Comparison of ENCODE assay signal across 15 cellular contexts in the genomic region with DNA sequence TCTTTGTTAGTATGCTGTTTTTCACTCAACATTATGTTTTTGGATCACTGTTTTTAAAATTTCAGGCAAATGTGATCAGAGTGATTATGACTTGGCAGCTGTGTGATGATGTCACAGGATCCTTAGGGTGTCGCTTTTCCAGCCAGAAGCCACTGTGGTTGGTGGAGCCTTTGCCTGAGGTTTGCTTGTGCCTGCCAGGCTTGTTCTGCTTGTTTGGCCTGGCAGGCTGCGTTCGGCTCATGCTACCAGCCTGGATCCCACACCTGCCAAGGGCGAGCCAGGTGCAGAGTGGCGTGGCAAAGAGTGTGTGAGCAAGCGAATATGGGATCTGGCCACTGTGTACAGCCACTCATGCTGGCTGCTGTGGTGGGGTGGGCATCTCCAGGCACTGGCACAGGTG. TPM values are rescaled to one million over a fixed set of nuclear protein-coding genes. Genes with fewer than 3 reads are reported as not detected.
DNase-seq lines count a peak whose midpoint lies in the region; ATAC-seq and TF ChIP-seq lines count a peak whose summit lies in the region.
"Had no signal": no experiment of that assay in that cellular context is flagged by ENCODE, and none has a peak within 500 bp of the region (broad histone marks: within the 10 kb centered on the region; RNA-seq: fewer than 3 reads in every experiment).

No MANE protein-coding gene starts in this region.

- TF ChIP-seq CTCF in C4-2B (conservative IDR thresholded peaks at IDR 0.05) (no peak), body of pancreas (IDR thresholded peaks at IDR 0.05) (no peak), natural killer cell (IDR thresholded peaks at IDR 0.05) (no peak)

- 33 to 53% methylated on average over 2 to 6 of the region's 6 CpGs for WGBS in body of pancreas, 2 donors

- H3K9me3 Mint-ChIP-seq in naive B cell (no peaks in the 10 kb centered on the region), natural killer cell (no peaks in the 10 kb centered on the region)
- no peaks in the 10 kb centered on the region for H3K9me3 Mint-ChIP-seq in natural killer cell treated with Interleukin-12 subunit alpha and Interleukin-12 subunit beta and Interleukin-15 and Interleukin-18, amount 100 ng/mL, for 72 hours
- H3K9me3 Mint-ChIP-seq: nephron had no signal

- H3K36me3 ChIP-seq in body of pancreas (replicated peaks in 1 of 2; ENCODE audit: insufficient read depth in 1 of 2, low read depth in 2 of 2): no peaks in the 10 kb centered on the region

- H3K4me1 ChIP-seq in body of pancreas: peaks cover 18% of the 10 kb centered on the region

- H3K27ac Mint-ChIP-seq in naive B cell: peak overlapping the region in 5 of 6 donors; percentile 47 to 78 (median 72)
- H3K27ac Mint-ChIP-seq in natural killer cell treated with Interleukin-12 subunit alpha and Interleukin-12 subunit beta and Interleukin-15 and Interleukin-18, amount 100 ng/mL, for 72 hours: no peak overlapping the region
- H3K27ac Mint-ChIP-seq in natural killer cell: no peak overlapping the region
- H3K27ac Mint-ChIP-seq: nephron, T-helper 17 cell had no signal

- DNase-seq in NCI-H128 (lab: John Stamatoyannopoulos, UW; ENCODE audit: unreplicated experiment) (peak; percentile 7), body of pancreas (peak; percentile 54 to 82 (median 72)), naive B cell (no peak), natural killer cell (no peak)
- DNase-seq in natural killer cell treated with Interleukin-12 subunit alpha and Interleukin-12 subunit beta and Interleukin-15 and Interleukin-18, amount 100 ng/mL, for 72 hours (ENCODE audit: low spot score): no peak
- DNase-seq: activated naive CD4-positive, alpha-beta T cell treated with anti-CD3 and anti-CD28 coated beads, Interleukin-2, amount 50 U/mL, for 16 hours; cerebellar nuclear complex; Kasumi-1; T-helper 17 cell; trophoblast cell had no signal

- no peak overlapping the region for H3K4me3 ChIP-seq in body of pancreas
- H3K4me3 ChIP-seq: skin epidermis had no signal

- intact Hi-C loops in body of pancreas (cut with DNase I) (no loop called here), natural killer cell (cut with micrococcal nuclease) (no loop called here)

- no peaks in the 10 kb centered on the region for H3K9me3 ChIP-seq in body of pancreas

- H3K27ac ChIP-seq in C4-2B (peak overlapping the region; percentile 72), body of pancreas (peak overlapping the region; percentile 1 to 52 (median 39))

- peaks cover 4 to 18% of the 10 kb centered on the region in 2 donors for H3K36me3 Mint-ChIP-seq in naive B cell
- H3K36me3 Mint-ChIP-seq in natural killer cell treated with Interleukin-12 subunit alpha and Interleukin-12 subunit beta and Interleukin-15 and Interleukin-18, amount 100 ng/mL, for 72 hours: no peaks in the 10 kb centered on the region
- H3K36me3 Mint-ChIP-seq in natural killer cell: no peaks in the 10 kb centered on the region

- H3K4me1 Mint-ChIP-seq in naive B cell (peaks cover 25 to 40% (median 27%) of the 10 kb centered on the region in 3 donors), natural killer cell (peaks cover 0 to 4% of the 10 kb centered on the region in 2 donors)
- no peaks in the 10 kb centered on the region for H3K4me1 Mint-ChIP-seq in natural killer cell treated with Interleukin-12 subunit alpha and Interleukin-12 subunit beta and Interleukin-15 and Interleukin-18, amount 100 ng/mL, for 72 hours (ENCODE audit: low read depth in 2 of 2)

- ATAC-seq in body of pancreas (peak; percentile 85), naive B cell (ENCODE audit: low read depth in 2 of 2) (no peak), GM18858 (IDR thresholded peaks at IDR 0.05; ENCODE audit: unreplicated experiment) (no peak), GM19452 (IDR thresholded peaks at IDR 0.05; ENCODE audit: unreplicated experiment) (no peak), natural killer cell (no peak)
- ATAC-seq in natural killer cell treated with Interleukin-12 subunit alpha and Interleukin-12 subunit beta and Interleukin-15 and Interleukin-18, amount 100 ng/mL, for 72 hours: no peak
- ATAC-seq: T-helper 17 cell had no signal

- TF ChIP-seq POLR2A in body of pancreas (IDR thresholded peaks at IDR 0.05): no peak

- no peak overlapping the region for H3K4me3 Mint-ChIP-seq in naive B cell
- H3K4me3 Mint-ChIP-seq in natural killer cell treated with Interleukin-12 subunit alpha and Interleukin-12 subunit beta and Interleukin-15 and Interleukin-18, amount 100 ng/mL, for 72 hours: no peak overlapping the region
- no peak overlapping the region for H3K4me3 Mint-ChIP-seq in natural killer cell
- H3K4me3 Mint-ChIP-seq: nephron, T-helper 17 cell had no signal

- H3K27me3 Mint-ChIP-seq in naive B cell: no peaks in the 10 kb centered on the region
- H3K27me3 Mint-ChIP-seq in natural killer cell treated with Interleukin-12 subunit alpha and Interleukin-12 subunit beta and Interleukin-15 and Interleukin-18, amount 100 ng/mL, for 72 hours: no peaks in the 10 kb centered on the region
- no peaks in the 10 kb centered on the region for H3K27me3 Mint-ChIP-seq in natural killer cell (ENCODE audit: low read depth in 2 of 2)
- H3K27me3 Mint-ChIP-seq: T-helper 17 cell had no signal

- no peaks in the 10 kb centered on the region for H3K27me3 ChIP-seq in body of pancreas

RNA-seq across cellular contexts. Expression of a gene that starts 55.7 kb away (rescaled TPM):
- total RNA-seq in body of pancreas (10 to 100 TPM; 12.9 to 18.7 TPM), natural killer cell (10 to 100 TPM; 13.4 to 16.1 (median 14.1) TPM)
- polyA plus RNA-seq in naive B cell (ENCODE audit: low read depth in 6 of 6): 100 to 1,000 TPM; 240 to 379 (median 288) TPM
- total RNA-seq in natural killer cell treated with Interleukin-12 subunit alpha and Interleukin-12 subunit beta and Interleukin-15 and Interleukin-18, amount 100 ng/mL, for 72 hours: 10 to 100 TPM; 18.9 to 49.5 TPM

RNA-seq across cellular contexts. Expression of a gene that starts 56.1 kb away (rescaled TPM):
- total RNA-seq in body of pancreas: 10 to 100 TPM in 1 of 2 donors, 1 to 10 TPM in 1; 7.9 to 17.1 TPM
- 10 to 100 TPM; 28.8 to 40.8 (median 32.9) TPM for polyA plus RNA-seq in naive B cell (ENCODE audit: low read depth in 6 of 6)
- total RNA-seq in natural killer cell treated with Interleukin-12 subunit alpha and Interleukin-12 subunit beta and Interleukin-15 and Interleukin-18, amount 100 ng/mL, for 72 hours: 10 to 100 TPM; 53.3 to 60.7 TPM
- 10 to 100 TPM; 40.6 to 48.8 (median 41.5) TPM for total RNA-seq in natural killer cell

Comparison
In these comparisons a context has a peak if more than half of its experiments do, and no peak if none do; other contexts are left out.
1. DNase-seq: peak in NCI-H128 (single experiment) and body of pancreas (4 of 4); none in naive B cell (single experiment), natural killer cell treated with Interleukin-12 subunit alpha and Interleukin-12 subunit beta and Interleukin-15 and Interleukin-18, amount 100 ng/mL, for 72 hours (single experiment) and natural killer cell (single experiment).
2. H3K27ac Mint-ChIP-seq: peak in naive B cell (5 of 6); none in natural killer cell treated with Interleukin-12 subunit alpha and Interleukin-12 subunit beta and Interleukin-15 and Interleukin-18, amount 100 ng/mL, for 72 hours (0 of 2) and natural killer cell (0 of 2).